ENCODE assay signal across 28 cellular contexts in genomic region chr9:82555408-82555807, GRCh38.
DNase-seq lines count a peak whose midpoint lies in the region; FAIRE-seq and TF ChIP-seq lines count a peak whose summit lies in the region.
"Had no signal": no experiment of that assay in that cellular context is flagged by ENCODE, and none has a peak within 500 bp of the region (broad histone marks: within the 10 kb centered on the region; RNA-seq: fewer than 3 reads in every experiment).

No MANE protein-coding gene starts in this region.

- no peak overlapping the region for H3K4me3 Mint-ChIP-seq in progenitor cell of endocrine pancreas (ENCODE audit: low read depth)
- H3K4me3 Mint-ChIP-seq: naive thymus-derived CD4-positive, alpha-beta T cell had no signal

- DNase-seq in COR-L47 (lab: John Stamatoyannopoulos, UW) (peak; percentile 38), MG63 (peak; percentile 0), fibroblast of pulmonary artery (ENCODE audit: low read depth) (peak; percentile 6), progenitor cell of endocrine pancreas (ENCODE audit: low spot score, unreplicated experiment) (no peak), HTR-8/SVneo (ENCODE audit: insufficient read length, low spot score) (no peak), SW 1271 (lab: John Stamatoyannopoulos, UW) (no peak), MV-4-11 (lab: John Stamatoyannopoulos, UW) (no peak)
- DNase-seq: activated CD4-positive, alpha-beta T cell treated with anti-CD3 and anti-CD28 coated beads for 48 hours; activated T-cell treated with anti-CD3 and anti-CD28 coated beads for 4 hours; amygdala; BE2C; effector CD4-positive, alpha-beta T cell; EL; GOT3; midbrain; naive thymus-derived CD4-positive, alpha-beta T cell; NCI-H1105 treated with DMSO at 0.1 percent for 48 hours; NCI-H187 treated with DMSO at 0.1 percent for 48 hours; NCI-H226; NCI-H526 treated with DMSO at 0.1 percent for 48 hours; occipital lobe; SHP77; stimulated activated naive CD4-positive, alpha-beta T cell treated with Interleukin-2 at 50 U/mL for 16 hours had no signal

- no peak overlapping the region for H3K4me3 ChIP-seq in MG63
- no peak overlapping the region for H3K4me3 ChIP-seq in fibroblast of pulmonary artery (replicated peaks; ENCODE audit: low read depth, low read length)
- H3K4me3 ChIP-seq: skin epidermis, testis, vagina had no signal

- peak overlapping the region; percentile 12 for H3K27ac Mint-ChIP-seq in progenitor cell of endocrine pancreas
- H3K27ac Mint-ChIP-seq: activated naive CD4-positive, alpha-beta T cell treated with anti-CD3 and anti-CD28 coated beads, Interleukin-2, amount 50 U/mL, for 72 hours; naive thymus-derived CD4-positive, alpha-beta T cell had no signal

- no peaks in the 10 kb centered on the region for H3K9me3 Mint-ChIP-seq in progenitor cell of endocrine pancreas (ENCODE audit: low read depth)

- peaks cover 33% of the 10 kb centered on the region for H3K4me1 Mint-ChIP-seq in progenitor cell of endocrine pancreas (ENCODE audit: low read depth)
- H3K4me1 Mint-ChIP-seq: naive thymus-derived CD4-positive, alpha-beta T cell had no signal

- H3K27me3 Mint-ChIP-seq in progenitor cell of endocrine pancreas: peaks cover 7% of the 10 kb centered on the region

- TF ChIP-seq CTCF in fibroblast of pulmonary artery (IDR thresholded peaks at IDR 0.05; ENCODE audit: low read length, missing control alignments) (no peak), progenitor cell of endocrine pancreas (IDR thresholded peaks at IDR 0.05; ENCODE audit: unreplicated experiment) (no peak)

- no peak for FAIRE-seq in HTR-8/SVneo (lab: Jason Lieb, UNC)
- FAIRE-seq: bronchial epithelial cell had no signal

- no peaks in the 10 kb centered on the region for H3K27me3 ChIP-seq in MG63
- H3K27me3 ChIP-seq: BE2C, testis, vagina had no signal

- no peaks in the 10 kb centered on the region for H3K36me3 Mint-ChIP-seq in progenitor cell of endocrine pancreas (ENCODE audit: insufficient read depth)
- H3K36me3 Mint-ChIP-seq: activated naive CD4-positive, alpha-beta T cell treated with anti-CD3 and anti-CD28 coated beads, Interleukin-2, amount 50 U/mL, for 72 hours; naive thymus-derived CD4-positive, alpha-beta T cell had no signal

- no peaks in the 10 kb centered on the region for H3K9me3 ChIP-seq in MG63
- H3K9me3 ChIP-seq: BE2C, testis, vagina had no signal

- no peaks in the 10 kb centered on the region for H3K36me3 ChIP-seq in MG63
- H3K36me3 ChIP-seq: BE2C, vagina had no signal

Comparison
In these comparisons a context has a peak if more than half of its experiments do, and no peak if none do; other contexts are left out.
1. DNase-seq: peak in COR-L47 (single experiment), MG63 (single experiment) and fibroblast of pulmonary artery (single experiment); none in progenitor cell of endocrine pancreas (single experiment), HTR-8/SVneo (single experiment), SW 1271 (0 of 2) and MV-4-11 (single experiment).